In the genomic region with DNA sequence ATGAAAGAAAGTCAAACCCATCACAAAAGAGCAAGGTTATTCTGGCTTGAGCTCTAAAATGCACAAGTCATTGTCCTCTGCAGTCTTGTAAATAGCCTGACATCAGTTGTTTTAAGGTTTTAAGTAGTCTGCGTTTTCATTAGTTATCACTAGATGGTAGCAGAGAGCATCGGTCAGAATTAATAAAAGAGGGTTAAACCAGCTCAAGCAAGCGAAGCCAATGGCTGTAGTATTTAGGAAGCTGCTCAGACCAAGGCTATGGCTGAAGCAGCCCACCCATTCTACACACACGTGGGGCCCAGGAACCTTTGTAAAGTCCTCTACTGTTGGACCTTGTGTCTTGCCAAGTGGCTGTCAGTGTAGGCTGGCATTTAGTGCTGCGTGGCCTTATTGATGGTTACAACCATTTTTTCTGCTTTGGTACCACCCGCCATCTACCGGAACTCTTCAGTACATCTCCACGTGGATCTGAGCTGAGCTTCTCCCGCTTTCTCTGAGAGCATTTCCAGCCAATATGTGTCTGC, we compare ENCODE assay signal across 8 cellular contexts. TPM values are rescaled to one million over a fixed set of nuclear protein-coding genes. Genes with fewer than 3 reads are reported as not detected.
DNase-seq lines count a peak whose midpoint lies in the region; ATAC-seq and TF ChIP-seq lines count a peak whose summit lies in the region.

No MANE protein-coding gene starts in this region.

- in situ Hi-C loops in Panc1 (cut with HindIII; ENCODE audit: low pct_unique_long_range_greater_than_20kb, low sequenced_read_pairs): no loop called here

- TF ChIP-seq CTCF in LNCAP (IDR thresholded peaks at IDR 0.05) (peak; percentile 63), Panc1 (IDR thresholded peaks at IDR 0.05) (peak; percentile 78)

- H3K27me3 ChIP-seq in Panc1 (ENCODE audit: control insufficient read depth, insufficient read depth, low read length): no peaks in the 10 kb centered on the region

- CTCF ChIA-PET in Panc1 (lab: Charles Lee): interaction anchor here (0.6 to 1.0 kb wide), 2 partner anchors 64 to 239 kb away, joined by 3 to 5 read pairs; no protein-coding TSS in a partner anchor

- BruUV-seq in Panc1 (replicated peaks; lab: Mats Ljungman, UMichigan): no TSS peak

- POLR2A ChIA-PET in Panc1 (lab: Charles Lee): no interaction called here

- no peak overlapping the region for H3K27ac Mint-ChIP-seq in activated T-helper 1 cell treated with anti-CD3 and anti-CD28 coated beads, Interleukin-12 subunit alpha, Interleukin-12 subunit beta, Interleukin-2, Interleukin-4 antibody, amounts not matched to agents 30 ng/mL and 10 ng/mL and 1 ng/mL, durations not matched to agents 14 hours and 24 hours and 36 hours

- ATAC-seq in Panc1: peak; percentile 88
- no peak for ATAC-seq in HG03457 (IDR thresholded peaks at IDR 0.05; ENCODE audit: unreplicated experiment)

- no peaks in the 10 kb centered on the region for H3K36me3 ChIP-seq in Panc1 (ENCODE audit: control insufficient read depth, insufficient read depth, low read length)

- H3K27me3 Mint-ChIP-seq in activated T-helper 1 cell treated with anti-CD3 and anti-CD28 coated beads, Interleukin-12 subunit alpha, Interleukin-12 subunit beta, Interleukin-2, Interleukin-4 antibody, amounts not matched to agents 30 ng/mL and 10 ng/mL and 1 ng/mL, durations not matched to agents 14 hours and 24 hours and 36 hours (ENCODE audit: insufficient read depth): no peaks in the 10 kb centered on the region

- no peak overlapping the region for H3K4me3 Mint-ChIP-seq in activated T-helper 1 cell treated with anti-CD3 and anti-CD28 coated beads, Interleukin-12 subunit alpha, Interleukin-12 subunit beta, Interleukin-2, Interleukin-4 antibody, amounts not matched to agents 30 ng/mL and 10 ng/mL and 1 ng/mL, durations not matched to agents 14 hours and 24 hours and 36 hours

- no peaks in the 10 kb centered on the region for H3K36me3 Mint-ChIP-seq in activated T-helper 1 cell treated with anti-CD3 and anti-CD28 coated beads, Interleukin-12 subunit alpha, Interleukin-12 subunit beta, Interleukin-2, Interleukin-4 antibody, amounts not matched to agents 30 ng/mL and 10 ng/mL and 1 ng/mL, durations not matched to agents 14 hours and 24 hours and 36 hours (ENCODE audit: low read depth)

- H3K4me3 ChIP-seq in Panc1 (ENCODE audit: low read depth in 2 of 2, low read length in 2 of 2): no peak overlapping the region

- no peaks in the 10 kb centered on the region for H3K4me1 ChIP-seq in Panc1 (ENCODE audit: control insufficient read depth, insufficient read depth, low read length)

- no peaks in the 10 kb centered on the region for H3K4me1 Mint-ChIP-seq in activated T-helper 1 cell treated with anti-CD3 and anti-CD28 coated beads, Interleukin-12 subunit alpha, Interleukin-12 subunit beta, Interleukin-2, Interleukin-4 antibody, amounts not matched to agents 30 ng/mL and 10 ng/mL and 1 ng/mL, durations not matched to agents 14 hours and 24 hours and 36 hours (ENCODE audit: low read depth)

- peaks cover 19% of the 10 kb centered on the region for H3K9me3 Mint-ChIP-seq in activated T-helper 1 cell treated with anti-CD3 and anti-CD28 coated beads, Interleukin-12 subunit alpha, Interleukin-12 subunit beta, Interleukin-2, Interleukin-4 antibody, amounts not matched to agents 30 ng/mL and 10 ng/mL and 1 ng/mL, durations not matched to agents 14 hours and 24 hours and 36 hours

- H3K9me3 ChIP-seq in Panc1 (ENCODE audit: control insufficient read depth, insufficient read depth, low read depth, low read length): no peaks in the 10 kb centered on the region

- intact Hi-C loops in Panc1 (cut with micrococcal nuclease; ENCODE audit: unreplicated experiment): no loop called here
- intact Hi-C loops in activated T-helper 1 cell treated with anti-CD3 and anti-CD28 coated beads, Interleukin-12 subunit alpha, Interleukin-12 subunit beta, Interleukin-2, Interleukin-4 antibody, amounts not matched to agents 30 ng/mL and 10 ng/mL and 1 ng/mL, durations not matched to agents 14 hours and 24 hours and 36 hours (cut with micrococcal nuclease): no loop called here

- no peak overlapping the region for H3K27ac ChIP-seq in Panc1 (ENCODE audit: low read length)

- peak; percentile 25 for DNase-seq in activated T-cell treated with anti-CD3 and anti-CD28 coated beads, Interleukin-2, amount 50 U/mL, for 1 hour
- DNase-seq in activated T-cell treated with anti-CD3 and anti-CD28 coated beads for 4 hours (no peak), Panc1 (ENCODE audit: low read depth, low spot score) (peak; percentile 61), dedifferentiated amniotic fluid mesenchymal stem cell (ENCODE audit: extremely low spot score) (peak; percentile 75), medulla oblongata (ENCODE audit: extremely low spot score) (peak; percentile 89)
- no peak for DNase-seq in activated T-helper 1 cell treated with anti-CD3 and anti-CD28 coated beads, Interleukin-12 subunit alpha, Interleukin-12 subunit beta, Interleukin-2, Interleukin-4 antibody, amounts not matched to agents 30 ng/mL and 10 ng/mL and 1 ng/mL, durations not matched to agents 14 hours and 24 hours and 36 hours (ENCODE audit: low spot score)

RNA-seq across cellular contexts. Expression of a gene that starts 13.3 kb away (rescaled TPM):
- total RNA-seq in Panc1 (2021; ENCODE audit: unreplicated experiment): 4.9 TPM
- polyA plus RNA-seq in Panc1 (2012; ENCODE audit: insufficient read length): 2.7 TPM
- total RNA-seq in activated T-helper 1 cell treated with anti-CD3 and anti-CD28 coated beads, Interleukin-12 subunit alpha, Interleukin-12 subunit beta, Interleukin-2, Interleukin-4 antibody, amounts not matched to agents 30 ng/mL and 10 ng/mL and 1 ng/mL, durations not matched to agents 14 hours and 24 hours and 36 hours: 2.2 and 2.6 TPM in 2 replicates

RNA-seq across cellular contexts. Expression of a gene that starts 20.3 kb away (rescaled TPM):
- not detected for total RNA-seq in Panc1 (2021; ENCODE audit: unreplicated experiment)
- 0.06 TPM for polyA plus RNA-seq in Panc1 (2012; ENCODE audit: insufficient read length)
- not detected in 2 replicates for total RNA-seq in activated T-helper 1 cell treated with anti-CD3 and anti-CD28 coated beads, Interleukin-12 subunit alpha, Interleukin-12 subunit beta, Interleukin-2, Interleukin-4 antibody, amounts not matched to agents 30 ng/mL and 10 ng/mL and 1 ng/mL, durations not matched to agents 14 hours and 24 hours and 36 hours

RNA-seq across cellular contexts. Expression of a gene that starts 46.2 kb away (rescaled TPM):
- 7.3 TPM for total RNA-seq in Panc1 (2021; ENCODE audit: unreplicated experiment)
- polyA plus RNA-seq in Panc1 (2012; ENCODE audit: insufficient read length): 2.3 TPM
- 0.37 and 0.65 TPM in 2 replicates for total RNA-seq in activated T-helper 1 cell treated with anti-CD3 and anti-CD28 coated beads, Interleukin-12 subunit alpha, Interleukin-12 subunit beta, Interleukin-2, Interleukin-4 antibody, amounts not matched to agents 30 ng/mL and 10 ng/mL and 1 ng/mL, durations not matched to agents 14 hours and 24 hours and 36 hours

RNA-seq across cellular contexts. Expression of a gene that starts 57.3 kb away (rescaled TPM):
- 4.5 TPM for total RNA-seq in Panc1 (2021; ENCODE audit: unreplicated experiment)
- polyA plus RNA-seq in Panc1 (2012; ENCODE audit: insufficient read length): 2.7 TPM
- total RNA-seq in activated T-helper 1 cell treated with anti-CD3 and anti-CD28 coated beads, Interleukin-12 subunit alpha, Interleukin-12 subunit beta, Interleukin-2, Interleukin-4 antibody, amounts not matched to agents 30 ng/mL and 10 ng/mL and 1 ng/mL, durations not matched to agents 14 hours and 24 hours and 36 hours: 3.2 and 5.3 TPM in 2 replicates

Comparison
In these comparisons a context has a peak if more than half of its experiments do, and no peak if none do; other contexts are left out.
1. DNase-seq: peak in activated T-cell treated with anti-CD3 and anti-CD28 coated beads, Interleukin-2, amount 50 U/mL, for 1 hour (single experiment), Panc1 (single experiment), dedifferentiated amniotic fluid mesenchymal stem cell (single experiment) and medulla oblongata (single experiment); none in activated T-cell treated with anti-CD3 and anti-CD28 coated beads for 4 hours (single experiment) and activated T-helper 1 cell treated with anti-CD3 and anti-CD28 coated beads, Interleukin-12 subunit alpha, Interleukin-12 subunit beta, Interleukin-2, Interleukin-4 antibody, amounts not matched to agents 30 ng/mL and 10 ng/mL and 1 ng/mL, durations not matched to agents 14 hours and 24 hours and 36 hours (single experiment).